Comparison of ENCODE assay signal across 1 cellular context in genomic region chr5:27778121-27778520, GRCh38.
TF ChIP-seq lines count a peak whose summit lies in the region.

No MANE protein-coding gene starts in this region.

TF ChIP-seq in H1, 55 proteins besides CTCF, POLR2A, EP300 and RAD21 (continued from another document):
- TF ChIP-seq JUND (IDR thresholded peaks at IDR 0.05; ENCODE audit: low read length): no peak
- TF ChIP-seq SP1 (IDR thresholded peaks at IDR 0.05; ENCODE audit: low read depth, low read length): no peak
- no peak for TF ChIP-seq CHD2 (IDR thresholded peaks at IDR 0.05; ENCODE audit: low read length)
- TF ChIP-seq USF2 (IDR thresholded peaks at IDR 0.05; ENCODE audit: low read length): no peak
- no peak for TF ChIP-seq TEAD4 (IDR thresholded peaks at IDR 0.05; ENCODE audit: low read depth, low read length)
- no peak for TF ChIP-seq YY1 (IDR thresholded peaks at IDR 0.05; ENCODE audit: low read depth, low read length)
- TF ChIP-seq SIX5 (IDR thresholded peaks at IDR 0.05; ENCODE audit: low read depth, low read length): no peak
- no peak for TF ChIP-seq ATF3 (IDR thresholded peaks at IDR 0.05; ENCODE audit: insufficient read depth, low read depth, low read length)
- TF ChIP-seq CHD1 (IDR thresholded peaks at IDR 0.05; ENCODE audit: low read depth, low read length): no peak
- no peak for TF ChIP-seq KDM1A (IDR thresholded peaks at IDR 0.05; ENCODE audit: borderline replicate concordance, low read length)
